ENCODE assay signal across 23 cellular contexts in the genomic region with DNA sequence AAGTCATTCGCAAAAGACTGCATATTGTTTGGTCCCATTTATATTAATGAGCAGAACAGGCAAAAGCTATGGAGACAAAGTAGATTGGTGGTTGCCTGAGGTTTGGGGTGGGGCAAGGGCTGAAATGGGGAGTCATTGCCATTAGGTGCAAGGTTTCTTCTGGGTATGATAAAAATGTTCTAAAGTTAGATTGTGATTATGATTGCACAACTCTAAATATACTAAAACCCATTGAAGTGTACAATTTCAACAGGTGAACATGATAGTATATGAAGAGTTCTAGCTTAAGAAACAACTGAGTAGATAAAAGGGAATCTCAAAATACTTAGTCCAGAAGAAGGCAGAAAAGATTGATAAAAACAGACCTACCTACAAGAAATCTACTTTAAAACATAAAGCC. TPM values are rescaled to one million over a fixed set of nuclear protein-coding genes. Genes with fewer than 3 reads are reported as not detected.
DNase-seq lines count a peak whose midpoint lies in the region; ATAC-seq and TF ChIP-seq lines count a peak whose summit lies in the region.
"Had no signal": no experiment of that assay in that cellular context is flagged by ENCODE, and none has a peak within 500 bp of the region (broad histone marks: within the 10 kb centered on the region; RNA-seq: fewer than 3 reads in every experiment).

No MANE protein-coding gene starts in this region.

- no peak overlapping the region for H4K5ac ChIP-seq in IMR-90 (ENCODE audit: low read depth, low read length)

- H3K4ac ChIP-seq in IMR-90 (ENCODE audit: low read depth, low read length): no peak overlapping the region

- CTCF ChIA-PET in CD4-positive, alpha-beta T cell (lab: Charles Lee): interaction anchor here (0.6 kb wide), 1 partner anchor 13 kb away, joined by 3 read pairs; no protein-coding TSS in a partner anchor
- CTCF ChIA-PET in IMR-90 (lab: Yijun Ruan, JAX) (no interaction called here), PC-9 (lab: Charles Lee) (no interaction called here)
- CTCF ChIA-PET in naive thymus-derived CD4-positive, alpha-beta T cell (lab: Charles Lee): no interaction called here

- no peak overlapping the region for H2AK5ac ChIP-seq in IMR-90 (ENCODE audit: low read depth, low read length)

- H3K36me3 Mint-ChIP-seq in CD4-positive, alpha-beta T cell (ENCODE audit: low read depth): peaks cover 55% of the 10 kb centered on the region
- peaks cover 5 to 39% (median 23%) of the 10 kb centered on the region in 5 donors for H3K36me3 Mint-ChIP-seq in naive thymus-derived CD4-positive, alpha-beta T cell

- no peaks in the 10 kb centered on the region for H3K9me3 Mint-ChIP-seq in CD4-positive, alpha-beta T cell
- H3K9me3 Mint-ChIP-seq in naive thymus-derived CD4-positive, alpha-beta T cell: peaks cover 0 to 10% (median 0%) of the 10 kb centered on the region in 11 donors
- H3K9me3 Mint-ChIP-seq: CD4-positive, alpha-beta memory T cell had no signal

- POLR2A ChIA-PET in CD4-positive, alpha-beta T cell (lab: Charles Lee): no interaction called here
- POLR2A ChIA-PET in IMR-90 (lab: Charles Lee; ENCODE audit: unreplicated experiment) (no interaction called here), PC-9 (lab: Charles Lee; ENCODE audit: unreplicated experiment) (no interaction called here)
- POLR2A ChIA-PET in naive thymus-derived CD4-positive, alpha-beta T cell (lab: Charles Lee): interaction anchor here (0.8 kb wide), 1 partner anchor 19 kb away, joined by 5 read pairs; no protein-coding TSS in a partner anchor

- in situ Hi-C loops in IMR-90 (cut with MboI; ENCODE audit: low sequenced_read_pairs): no loop called here

- no peak overlapping the region for H3K4me2 ChIP-seq in IMR-90 (ENCODE audit: low read depth, low read length)
- H3K4me2 ChIP-seq in PC-9: peak overlapping the region; percentile 2; the same call in 1 of the 2 replicates
- H3K4me2 ChIP-seq: A549; BLaER1 treated with 17β-estradiol and CSF1 and Interleukin-3, amounts not matched to agents 10 nM and 100 nM; GM23338 had no signal

- H2AFZ ChIP-seq in IMR-90 (replicated peaks; ENCODE audit: low read length, poor library complexity) (no peak overlapping the region), PC-9 (no peak overlapping the region)
- H2AFZ ChIP-seq: GM23338 had no signal

- H3K9me2 ChIP-seq in PC-9 (ENCODE audit: insufficient read depth): no peaks in the 10 kb centered on the region

- no peak overlapping the region for H3K27ac ChIP-seq in CD4-positive, alpha-beta T cell (ENCODE audit: low read depth, low read length)
- H3K27ac ChIP-seq in IMR-90 (ENCODE audit: insufficient read depth, low read length) (no peak overlapping the region), PC-9 (no peak overlapping the region)
- no peak overlapping the region for H3K27ac ChIP-seq in naive thymus-derived CD4-positive, alpha-beta T cell (ENCODE audit: low read depth, low read length)
- H3K27ac ChIP-seq: A549; BLaER1 treated with 17β-estradiol and CSF1 and Interleukin-3, amounts not matched to agents 10 nM and 100 nM had no signal

- H3K56ac ChIP-seq in IMR-90 (ENCODE audit: extremely low read depth, insufficient read depth, low read length): no peak overlapping the region

- H4K91ac ChIP-seq in IMR-90 (ENCODE audit: insufficient read depth, low read depth, low read length): no peak overlapping the region

- intact Hi-C loops in CD4-positive, alpha-beta T cell (cut with DNase I, micrococcal nuclease): no loop called here
- intact Hi-C loops in IMR-90 (cut with micrococcal nuclease): no loop called here
- intact Hi-C loops in PC-9 (cut with micrococcal nuclease; ENCODE audit: unreplicated experiment): loop anchor here (10.0 kb wide), 1 partner anchor 262 kb away; no protein-coding TSS in a partner anchor
- intact Hi-C loops in naive thymus-derived CD4-positive, alpha-beta T cell (cut with micrococcal nuclease): no loop called here

- no peak for TF ChIP-seq POLR2A in IMR-90 (IDR thresholded peaks at IDR 0.05; ENCODE audit: low read depth, low read length)

- TF ChIP-seq CTCF in CD4-positive, alpha-beta T cell (IDR thresholded peaks at IDR 0.05): no peak
- TF ChIP-seq CTCF in IMR-90 (conservative IDR thresholded peaks at IDR 0.05; ENCODE audit: low read depth, low read length) (no peak), PC-9 (conservative IDR thresholded peaks at IDR 0.05) (no peak)

- ATAC-seq in CD4-positive, alpha-beta T cell (ENCODE audit: poor library complexity): no peak
- ATAC-seq in IMR-90 (ENCODE audit: low read depth) (no peak), HG03159 (IDR thresholded peaks at IDR 0.05; ENCODE audit: unreplicated experiment) (no peak), HG02763 (IDR thresholded peaks at IDR 0.05; ENCODE audit: unreplicated experiment) (no peak)
- ATAC-seq in naive thymus-derived CD4-positive, alpha-beta T cell: no peak
- ATAC-seq: A549, GM12878, HCT116 had no signal

- DNase-seq in CD4-positive, alpha-beta T cell: no peak
- no peak for DNase-seq in IMR-90
- DNase-seq in PC-9: peak in 1 of 2 experiments; percentile 54
- DNase-seq in naive thymus-derived CD4-positive, alpha-beta T cell: no peak
- DNase-seq in NCI-H446 treated with DMSO at 0.1 percent for 48 hours (lab: John Stamatoyannopoulos, UW): no peak
- DNase-seq: 8988T; ACHN; AML-193; BE2C; Caco-2; CD4-positive, alpha-beta memory T cell; DMS153; DND-41; GDM1; H9 had no signal

- H3K9ac ChIP-seq in IMR-90 (ENCODE audit: low read depth, low read length): no peak overlapping the region
- H3K9ac ChIP-seq: BLaER1 treated with 17β-estradiol and CSF1 and Interleukin-3, amounts not matched to agents 10 nM and 100 nM had no signal

- no peaks in the 10 kb centered on the region for H3K27me3 Mint-ChIP-seq in CD4-positive, alpha-beta T cell
- H3K27me3 Mint-ChIP-seq in naive thymus-derived CD4-positive, alpha-beta T cell: no peaks in the 10 kb centered on the region
- H3K27me3 Mint-ChIP-seq: CD4-positive, alpha-beta memory T cell had no signal

- H3K4me3 ChIP-seq in IMR-90 (ENCODE audit: insufficient read depth, low read depth, low read length) (no peak overlapping the region), PC-9 (no peak overlapping the region)
- H3K4me3 ChIP-seq in naive thymus-derived CD4-positive, alpha-beta T cell (ENCODE audit: low read length): no peak overlapping the region
- H3K4me3 ChIP-seq: A549; BLaER1 treated with 17β-estradiol and CSF1 and Interleukin-3, amounts not matched to agents 10 nM and 100 nM; GM12878; GM23338 had no signal

- no peak overlapping the region for H3K18ac ChIP-seq in IMR-90 (ENCODE audit: low read depth, low read length)

- dilution Hi-C loops in IMR-90 (cut with HindIII; ENCODE audit: low sequenced_read_pairs, unreplicated experiment): no loop called here

- H3K9me3 ChIP-seq in CD4-positive, alpha-beta T cell (ENCODE audit: control insufficient read depth, low read length): no peaks in the 10 kb centered on the region
- no peaks in the 10 kb centered on the region for H3K9me3 ChIP-seq in IMR-90 (ENCODE audit: control insufficient read depth, insufficient read depth, low read length)
- no peaks in the 10 kb centered on the region for H3K9me3 ChIP-seq in PC-9 (ENCODE audit: insufficient read depth, low read depth)
- H3K9me3 ChIP-seq in naive thymus-derived CD4-positive, alpha-beta T cell (ENCODE audit: control insufficient read depth in 2 of 3, low read length in 3 of 3): no peaks in the 10 kb centered on the region
- H3K9me3 ChIP-seq: BE2C, Caco-2 had no signal

- H4K20me1 ChIP-seq in IMR-90 (ENCODE audit: insufficient read depth, low read length) (peaks cover 45% of the 10 kb centered on the region), PC-9 (ENCODE audit: insufficient read depth) (no peaks in the 10 kb centered on the region)

- H4K8ac ChIP-seq in IMR-90 (ENCODE audit: low read depth in 2 of 2, low read length in 2 of 2): no peak overlapping the region

- BruUV-seq in IMR-90 (replicated peaks; lab: Mats Ljungman, UMichigan): no TSS peak
- no TSS peak for BruUV-seq in PC-9 (replicated peaks; lab: Mats Ljungman, UMichigan)

- H3K9me1 ChIP-seq in IMR-90 (ENCODE audit: insufficient read depth, low read length): peaks cover 12% of the 10 kb centered on the region; the same call in 1 of the 2 replicates

- H2BK20ac ChIP-seq in IMR-90 (ENCODE audit: low read depth, low read length): no peak overlapping the region

- peaks cover 41% of the 10 kb centered on the region for H3K4me1 Mint-ChIP-seq in CD4-positive, alpha-beta T cell (ENCODE audit: low read depth)
- H3K4me1 Mint-ChIP-seq in naive thymus-derived CD4-positive, alpha-beta T cell: peaks cover 3 to 66% (median 35%) of the 10 kb centered on the region in 7 donors
- H3K4me1 Mint-ChIP-seq: GM23338 had no signal

- H3K79me2 ChIP-seq in PC-9 (ENCODE audit: low read depth): peaks cover 52% of the 10 kb centered on the region

- no peak for TF ChIP-seq RAD21 in IMR-90 (IDR thresholded peaks at IDR 0.05; ENCODE audit: low read length)

- H3K4me1 ChIP-seq in IMR-90 (ENCODE audit: control insufficient read depth, insufficient read depth, low read length): peaks cover 4% of the 10 kb centered on the region; the same call in 1 of the 2 replicates
- H3K4me1 ChIP-seq in PC-9 (replicated peaks; ENCODE audit: insufficient read depth): peaks cover 50% of the 10 kb centered on the region
- no peaks in the 10 kb centered on the region for H3K4me1 ChIP-seq in naive thymus-derived CD4-positive, alpha-beta T cell (ENCODE audit: control insufficient read depth in 2 of 2, insufficient read depth in 2 of 2, low read length in 2 of 2)
- H3K4me1 ChIP-seq: BE2C had no signal

- H2BK120ac ChIP-seq in IMR-90 (ENCODE audit: low read depth, low read length): no peak overlapping the region

- peaks cover 37 to 59% of the 10 kb centered on the region in 2 experiments for H3K79me1 ChIP-seq in IMR-90 (ENCODE audit: low read depth in 1 of 2, low read length in 2 of 2)

- no peak overlapping the region for H3K14ac ChIP-seq in IMR-90 (replicated peaks; ENCODE audit: low read depth, low read length)

- H3K27me3 ChIP-seq in CD4-positive, alpha-beta T cell (ENCODE audit: control insufficient read depth, insufficient read depth, low read length): no peaks in the 10 kb centered on the region
- no peaks in the 10 kb centered on the region for H3K27me3 ChIP-seq in IMR-90 (ENCODE audit: control insufficient read depth, insufficient read depth, low read length)
- no peaks in the 10 kb centered on the region for H3K27me3 ChIP-seq in PC-9 (ENCODE audit: insufficient read depth, low read depth)
- H3K27me3 ChIP-seq in naive thymus-derived CD4-positive, alpha-beta T cell (ENCODE audit: control insufficient read depth in 2 of 2, insufficient read depth in 2 of 2, low read length in 2 of 2): no peaks in the 10 kb centered on the region
- H3K27me3 ChIP-seq: BE2C; BLaER1 treated with 17β-estradiol and CSF1 and Interleukin-3, amounts not matched to agents 10 nM and 100 nM had no signal

- H3K36me3 ChIP-seq in IMR-90 (ENCODE audit: control insufficient read depth, insufficient read depth, low read length): peaks cover 12% of the 10 kb centered on the region
- H3K36me3 ChIP-seq in PC-9 (ENCODE audit: low read depth): peaks cover 9% of the 10 kb centered on the region
- H3K36me3 ChIP-seq in naive thymus-derived CD4-positive, alpha-beta T cell (ENCODE audit: control insufficient read depth in 2 of 3, insufficient read depth in 3 of 3, low read length in 3 of 3): peaks cover 0 to 16% (median 0%) of the 10 kb centered on the region in 3 experiments

- peak overlapping the region; percentile 13 for H3K27ac Mint-ChIP-seq in CD4-positive, alpha-beta T cell
- peak overlapping the region in 6 of 9 donors; percentile 21 to 72 (median 48) for H3K27ac Mint-ChIP-seq in naive thymus-derived CD4-positive, alpha-beta T cell
- H3K27ac Mint-ChIP-seq: GM23338 had no signal

- no peak overlapping the region for H3K4me3 Mint-ChIP-seq in CD4-positive, alpha-beta T cell
- H3K4me3 Mint-ChIP-seq in naive thymus-derived CD4-positive, alpha-beta T cell: no peak overlapping the region
- H3K4me3 Mint-ChIP-seq: CD14-positive monocyte, GM23338, H9 had no signal

- H3F3A ChIP-seq in PC-9 (ENCODE audit: insufficient read depth, low read depth): peaks cover 33% of the 10 kb centered on the region

- no peak overlapping the region for H2BK15ac ChIP-seq in IMR-90 (ENCODE audit: low read depth, low read length)

- no peak overlapping the region for H2AK9ac ChIP-seq in IMR-90 (replicated peaks; ENCODE audit: low read depth, low read length, poor library complexity)

- WGBS in IMR-90 (ENCODE audit: extremely low coverage in 2 of 2, insufficient read length in 1 of 2), 2 experiments: no CpG with 5 or more reads among the region's 1 CpG

- no peak overlapping the region for H3K23ac ChIP-seq in IMR-90 (ENCODE audit: low read depth, low read length)

- H2BK5ac ChIP-seq in IMR-90 (ENCODE audit: low read depth, low read length, poor library complexity, severe bottlenecking): no peak overlapping the region

RNA-seq across cellular contexts. Expression of a gene that starts 56.7 kb away (rescaled TPM):
- total RNA-seq in CD4-positive, alpha-beta T cell: 10 to 100 TPM; 36.2 to 41.7 TPM
- 33.9 and 36.0 TPM in 2 replicates for total RNA-seq in IMR-90 (2012; rRNA removed)
- 28.6 and 31.8 TPM in 2 replicates for polyA plus RNA-seq in IMR-90 (2012; rRNA removed)
- polyA plus RNA-seq in IMR-90 (2012; cell fraction: cytosol; rRNA removed): 7.9 and 19.7 TPM in 2 replicates
- polyA plus RNA-seq in IMR-90 (2012; cell fraction: nucleus; rRNA removed; ENCODE audit: low replicate concordance): 2.4 and 14.3 TPM in 2 replicates
- 78.6 and 113 TPM in 2 replicates for total RNA-seq in PC-9 (2021)
- total RNA-seq in naive thymus-derived CD4-positive, alpha-beta T cell: 10 to 100 TPM; 57.7 to 97.3 (median 79.7) TPM
- 10 to 100 TPM; 25.8 to 30.8 TPM for polyA plus RNA-seq in naive thymus-derived CD4-positive, alpha-beta T cell
